Comparison of ENCODE assay signal across 9 cellular contexts in genomic region chr17:8001976-8002645, GRCh38. TPM values are rescaled to one million over a fixed set of nuclear protein-coding genes. Genes with fewer than 3 reads are reported as not detected.
A peak's percentile ranks its signal among the peaks of the same experiment; 100 is the strongest.
DNase-seq lines count a peak whose midpoint lies in the region; ATAC-seq and TF ChIP-seq lines count a peak whose summit lies in the region.
"Had no signal": no experiment of that assay in that cellular context is flagged by ENCODE, and none has a peak within 500 bp of the region (broad histone marks: within the 10 kb centered on the region; RNA-seq: fewer than 3 reads in every experiment).

GUCY2D (plus strand) TSS chr17:8002615; CDS start chr17:8003048, 433 bp downstream.

- peaks cover 15% of the 10 kb centered on the region; the same call in 1 of the 2 replicates for H4K20me1 ChIP-seq in BLaER1
- H4K20me1 ChIP-seq in SK-N-SH (ENCODE audit: insufficient read depth) = no peaks in the 10 kb centered on the region

- TF ChIP-seq EP300 in SK-N-SH (IDR thresholded peaks at IDR 0.05; ENCODE audit: borderline replicate concordance in 1 of 2, low read depth in 1 of 2, low read length in 1 of 2) = no peak

- H3K4me1 Mint-ChIP-seq in naive thymus-derived CD8-positive, alpha-beta T cell = peaks cover 5 to 12% (median 8%) of the 10 kb centered on the region in 4 donors

- peak; percentile 46 to 49 for ATAC-seq in naive thymus-derived CD8-positive, alpha-beta T cell
- ATAC-seq in GM18870 (IDR thresholded peaks at IDR 0.05; ENCODE audit: unreplicated experiment) = no peak

- H3F3A ChIP-seq in SK-N-SH (replicated peaks; ENCODE audit: insufficient read depth) = no peaks in the 10 kb centered on the region

- in situ Hi-C loops in HAP-1 (cut with MboI; ENCODE audit: low sequenced_read_pairs) = no loop called here

- peak within 1 kb of the TSS; percentile 35 to 85 (median 72) for H3K4me3 Mint-ChIP-seq in naive thymus-derived CD8-positive, alpha-beta T cell

- H3K36me3 ChIP-seq in BLaER1 (no peaks in the 10 kb centered on the region), HUES48 (ENCODE audit: control insufficient read depth, insufficient read depth, low read length) (no peaks in the 10 kb centered on the region), SK-N-SH (replicated peaks in 1 of 2; ENCODE audit: control insufficient read depth in 1 of 2, insufficient read depth in 2 of 2, low read length in 1 of 2) (no peaks in the 10 kb centered on the region), HAP-1 (replicated peaks) (no peaks in the 10 kb centered on the region)

- no peaks in the 10 kb centered on the region for H3K9me2 ChIP-seq in SK-N-SH

- H3K36me3 Mint-ChIP-seq in naive thymus-derived CD8-positive, alpha-beta T cell = no peaks in the 10 kb centered on the region

- TF ChIP-seq CTCF in choroid plexus epithelial cell (conservative IDR thresholded peaks at IDR 0.05; ENCODE audit: low read depth, low read length) (no peak), SK-N-SH (IDR thresholded peaks at IDR 0.05) (no peak)

- 0 out of 2 replicates have a peak within 1 kb of the TSS, but pooled peaks have one; percentile 7 for H3K4me3 ChIP-seq in BLaER1
- H3K4me3 ChIP-seq in HUES48 (ENCODE audit: low read depth, low read length) = peak within 1 kb of the TSS; percentile 58
- H3K4me3 ChIP-seq in choroid plexus epithelial cell (ENCODE audit: low read depth, low read length) = peak within 1 kb of the TSS; percentile 14
- no peak within 1 kb of the TSS for H3K4me3 ChIP-seq in SK-N-SH (ENCODE audit: low read depth in 2 of 2, low read length in 1 of 2)
- H3K4me3 ChIP-seq in HAP-1 = no peak within 1 kb of the TSS

- peaks cover 26 to 54% (median 42%) of the 10 kb centered on the region in 5 donors for H3K27me3 Mint-ChIP-seq in naive thymus-derived CD8-positive, alpha-beta T cell

- H2AFZ ChIP-seq in SK-N-SH (ENCODE audit: low read depth) = no peak within 1 kb of the TSS

- TF ChIP-seq RAD21 in SK-N-SH (IDR thresholded peaks at IDR 0.05; ENCODE audit: low read length) = no peak

- H3K9me3 ChIP-seq in BLaER1 = peaks cover 6% of the 10 kb centered on the region; the same call in 1 of the 2 replicates
- H3K9me3 ChIP-seq in HUES48 (ENCODE audit: control insufficient read depth, insufficient read depth, low read length) = no peaks in the 10 kb centered on the region
- no peaks in the 10 kb centered on the region for H3K9me3 ChIP-seq in SK-N-SH
- H3K9me3 ChIP-seq in HAP-1 = no peaks in the 10 kb centered on the region

- peaks cover 51% of the 10 kb centered on the region for H3K27me3 ChIP-seq in BLaER1
- H3K27me3 ChIP-seq in HUES48 (ENCODE audit: control insufficient read depth, insufficient read depth, low read length) = peaks cover 51% of the 10 kb centered on the region
- peaks cover 12% of the 10 kb centered on the region; the same call in 1 of the 2 replicates for H3K27me3 ChIP-seq in SK-N-SH (ENCODE audit: insufficient read depth)
- no peaks in the 10 kb centered on the region for H3K27me3 ChIP-seq in HAP-1 (ENCODE audit: low read depth)

- no peaks in the 10 kb centered on the region for H3K9me3 Mint-ChIP-seq in naive thymus-derived CD8-positive, alpha-beta T cell

- H3K9ac ChIP-seq in BLaER1 (no peak within 1 kb of the TSS), HUES48 (ENCODE audit: low read depth, low read length) (no peak within 1 kb of the TSS), SK-N-SH (no peak within 1 kb of the TSS)

- H3K79me2 ChIP-seq in SK-N-SH (ENCODE audit: insufficient read depth) = no peaks in the 10 kb centered on the region

- H3K4me2 ChIP-seq in BLaER1 (peak within 1 kb of the TSS; percentile 57), SK-N-SH (no peak within 1 kb of the TSS)

- 78% methylated on average over 12 of the region's 12 CpGs for WGBS in SK-N-SH (ENCODE audit: low lambda C conversion rate)

- H3K27ac ChIP-seq in BLaER1 (no peak within 1 kb of the TSS), HUES48 (ENCODE audit: low read depth, low read length) (no peak within 1 kb of the TSS), SK-N-SH (ENCODE audit: low read depth in 2 of 2, low read length in 1 of 2) (no peak within 1 kb of the TSS)

- H3K4me1 ChIP-seq in BLaER1 (peaks cover 21% of the 10 kb centered on the region), HUES48 (ENCODE audit: control insufficient read depth, insufficient read depth, low read length) (no peaks in the 10 kb centered on the region; the same call in 1 of the 2 replicates), SK-N-SH (ENCODE audit: control insufficient read depth in 1 of 2, insufficient read depth in 2 of 2, low read depth in 1 of 2, low read length in 1 of 2) (no peaks in the 10 kb centered on the region), HAP-1 (no peaks in the 10 kb centered on the region)

- CTCF ChIA-PET in SK-N-SH (lab: Yijun Ruan, JAX) = interaction anchor here (0.6 to 2.1 kb wide), 12 partner anchors 10 to 167 kb away, joined by 3 to 32 read pairs (median 5); no protein-coding TSS in a partner anchor

- peak within 1 kb of the TSS in 2 of 10 donors; percentile 1 to 2 for H3K27ac Mint-ChIP-seq in naive thymus-derived CD8-positive, alpha-beta T cell

- DNase-seq in choroid plexus epithelial cell (ENCODE audit: low read depth) (no peak), SK-N-SH (no peak), HAP-1 (ENCODE audit: low spot score in 2 of 2) (no peak), NCI-H2171 (lab: John Stamatoyannopoulos, UW) (no peak)
- peak in 1 of 10 donors; percentile 62 for DNase-seq in naive thymus-derived CD8-positive, alpha-beta T cell
- DNase-seq: NCI-H2227 treated with DMSO at 0.1 percent for 48 hours had no signal

- POLR2A ChIA-PET in naive thymus-derived CD8-positive, alpha-beta T cell (lab: Charles Lee) = interaction anchor here (1.2 kb wide), 1 partner anchor 12 kb away, joined by 4 read pairs; no protein-coding TSS in a partner anchor
- POLR2A ChIA-PET in SK-N-SH (lab: Yijun Ruan, JAX) = no interaction called here

TF ChIP-seq in SK-N-SH, 30 proteins besides CTCF, POLR2A, EP300 and RAD21 (continues in another document):
- TF ChIP-seq MAX (IDR thresholded peaks at IDR 0.05; ENCODE audit: low read depth) (no peak), ZBTB33 (IDR thresholded peaks at IDR 0.05; ENCODE audit: borderline replicate concordance, low read depth) (no peak), PBX3 (IDR thresholded peaks at IDR 0.05) (no peak), RXRA (IDR thresholded peaks at IDR 0.05; ENCODE audit: borderline replicate concordance, low read depth) (no peak), GABPA (IDR thresholded peaks at IDR 0.05; ENCODE audit: low read depth) (no peak), JUND (IDR thresholded peaks at IDR 0.05) (no peak), TAF1 (IDR thresholded peaks at IDR 0.05; ENCODE audit: borderline replicate concordance, low read depth, low read length) (no peak), MEF2A (IDR thresholded peaks at IDR 0.05; ENCODE audit: borderline replicate concordance, low read depth) (no peak), FOXM1 (IDR thresholded peaks at IDR 0.05; ENCODE audit: low read depth) (no peak), ELF1 (IDR thresholded peaks at IDR 0.05) (no peak), NFIC (IDR thresholded peaks at IDR 0.05; ENCODE audit: borderline replicate concordance) (no peak), NRF1 (IDR thresholded peaks at IDR 0.05; ENCODE audit: low read depth, low read length) (no peak), SIN3A (IDR thresholded peaks at IDR 0.05; ENCODE audit: borderline replicate concordance, low read depth, low read length) (no peak), USF2 (IDR thresholded peaks at IDR 0.05; ENCODE audit: borderline replicate concordance, low read depth, low read length) (no peak), FOXJ3 (CRISPR knock-in tag; IDR thresholded peaks at IDR 0.05) (no peak)

RNA-seq across cellular contexts. Expression of gene GUCY2D, which starts in this region (rescaled TPM):
- total RNA-seq in naive thymus-derived CD8-positive, alpha-beta T cell = not detected
- polyA plus RNA-seq in naive thymus-derived CD8-positive, alpha-beta T cell = under 1 TPM in 1 of 3 donors, not detected in 2; 0.17 TPM
- not detected in 2 replicates for polyA plus RNA-seq in SK-N-SH (2012; rRNA removed)
- polyA plus RNA-seq in SK-N-SH (2012; cell fraction: cytosol; rRNA removed) = not detected in 2 replicates
- polyA plus RNA-seq in SK-N-SH (2012; cell fraction: nucleus; rRNA removed) = 0.01 and 0.07 TPM in 2 replicates

Comparison
In these comparisons a context has a peak if more than half of its experiments do, and no peak if none do; other contexts are left out.
1. Peak in ATAC-seq in naive thymus-derived CD8-positive, alpha-beta T cell; RNA of the gene not detected or under 1 TPM.
2. H3K4me3 ChIP-seq: peak in BLaER1 (single experiment), HUES48 (single experiment) and choroid plexus epithelial cell (single experiment); none in SK-N-SH (0 of 2) and HAP-1 (single experiment).